Comparison of ENCODE assay signal across 15 cellular contexts in genomic region chr1:66176828-66177227, GRCh38.
"Had no signal": no experiment of that assay in that cellular context is flagged by ENCODE, and none has a peak within 500 bp of the region (broad histone marks: within the 10 kb centered on the region; RNA-seq: fewer than 3 reads in every experiment).

No MANE protein-coding gene starts in this region.

- H3K36me3 Mint-ChIP-seq: activated naive CD8-positive, alpha-beta T cell; memory B cell; naive B cell had no signal

- DNase-seq: activated CD4-positive, alpha-beta T cell treated with anti-CD3 and anti-CD28 coated beads for 1 hour; activated CD4-positive, alpha-beta T cell treated with anti-CD3 and anti-CD28 coated beads, Interleukin-2, amount 50 U/mL, for 48 hours; effector memory CD8-positive, alpha-beta T cell; mucosa of descending colon; naive B cell; stimulated activated CD4-positive, alpha-beta T cell treated with anti-CD3 and anti-CD28 coated beads, Interleukin-12 subunit alpha, Interleukin-12 subunit beta, amount 100 ng/mL, for 4 hours; stimulated activated CD4-positive, alpha-beta T cell treated with anti-CD3 and anti-CD28 coated beads, Interleukin-1b, Interleukin-23, amount 100 ng/mL, for 48 hours; stimulated activated CD8-positive, alpha-beta memory T cell treated with anti-CD3 and anti-CD28 coated beads, Interleukin-4, amount 100 ng/mL, for 48 hours; stimulated activated naive CD4-positive, alpha-beta T cell; T1000; tibial artery had no signal

- H3K4me3 ChIP-seq: mucosa of descending colon, tibial artery had no signal

- H3K4me1 ChIP-seq: tibial artery had no signal

- ATAC-seq: effector memory CD8-positive, alpha-beta T cell; mucosa of descending colon had no signal

- H3K27ac ChIP-seq: tibial artery had no signal

- H3K9me3 ChIP-seq: mucosa of descending colon, tibial artery had no signal

- H3K27me3 Mint-ChIP-seq: activated naive CD8-positive, alpha-beta T cell; naive B cell; progenitor cell of endocrine pancreas had no signal

- H3K4me1 Mint-ChIP-seq: memory B cell, naive B cell had no signal

- H3K36me3 ChIP-seq: tibial artery had no signal

- H3K27ac Mint-ChIP-seq: activated naive CD8-positive, alpha-beta T cell; effector memory CD8-positive, alpha-beta T cell; memory B cell; naive B cell; progenitor cell of endocrine pancreas had no signal

- H3K9me3 Mint-ChIP-seq: effector memory CD8-positive, alpha-beta T cell; memory B cell; neural crest cell had no signal

- H3K4me3 Mint-ChIP-seq: activated naive CD8-positive, alpha-beta T cell; effector memory CD8-positive, alpha-beta T cell; memory B cell; naive B cell; neural crest cell had no signal
